Comparison of ENCODE assay signal across 18 cellular contexts in genomic region chr4:54852061-54852460, GRCh38.
DNase-seq lines count a peak whose midpoint lies in the region; ATAC-seq and TF ChIP-seq lines count a peak whose summit lies in the region.
"Had no signal": no experiment of that assay in that cellular context is flagged by ENCODE, and none has a peak within 500 bp of the region (broad histone marks: within the 10 kb centered on the region; RNA-seq: fewer than 3 reads in every experiment).

No MANE protein-coding gene starts in this region.

- no peak overlapping the region for H3K4me3 Mint-ChIP-seq in stimulated activated memory B cell treated with anti-CD40 and anti-IgM and Interleukin-4, amounts not matched to agents 10 μg/mL and 1 μg/mL and 100 μg/mL, for 72 hours
- H3K4me3 Mint-ChIP-seq: CD8-positive, alpha-beta T cell; H9; HFFc6 had no signal

- H3K9me3 ChIP-seq in hepatocyte (ENCODE audit: low read depth): no peaks in the 10 kb centered on the region
- H3K9me3 ChIP-seq: MG63, SJSA1 had no signal

- TF ChIP-seq CTCF in hepatocyte (IDR thresholded peaks at IDR 0.05; ENCODE audit: poor library complexity): no peak

- H4K20me1 ChIP-seq in hepatocyte (ENCODE audit: insufficient read depth, poor library complexity, severe bottlenecking): no peaks in the 10 kb centered on the region

- no peaks in the 10 kb centered on the region for H3K4me1 Mint-ChIP-seq in stimulated activated memory B cell treated with anti-CD40 and anti-IgM and Interleukin-4, amounts not matched to agents 10 μg/mL and 1 μg/mL and 100 μg/mL, for 72 hours
- H3K4me1 Mint-ChIP-seq: H9 had no signal

- no peak overlapping the region for H3K4me3 ChIP-seq in hepatocyte
- H3K4me3 ChIP-seq: GM23248, K562, MG63, SJSA1 had no signal

- no peaks in the 10 kb centered on the region for H3K36me3 Mint-ChIP-seq in stimulated activated memory B cell treated with anti-CD40 and anti-IgM and Interleukin-4, amounts not matched to agents 10 μg/mL and 1 μg/mL and 100 μg/mL, for 72 hours
- H3K36me3 Mint-ChIP-seq: CD8-positive, alpha-beta T cell had no signal

- H3K9me3 Mint-ChIP-seq in stimulated activated memory B cell treated with anti-CD40 and anti-IgM and Interleukin-4, amounts not matched to agents 10 μg/mL and 1 μg/mL and 100 μg/mL, for 72 hours: no peaks in the 10 kb centered on the region
- H3K9me3 Mint-ChIP-seq: CD8-positive, alpha-beta T cell; H9; HFFc6 had no signal

- H3K27me3 Mint-ChIP-seq in stimulated activated memory B cell treated with anti-CD40 and anti-IgM and Interleukin-4, amounts not matched to agents 10 μg/mL and 1 μg/mL and 100 μg/mL, for 72 hours: no peaks in the 10 kb centered on the region

- intact Hi-C loops in head of caudate nucleus (cut with DNase I): no loop called here

- no peaks in the 10 kb centered on the region for H3K4me1 ChIP-seq in hepatocyte (ENCODE audit: insufficient read depth)
- H3K4me1 ChIP-seq: SJSA1 had no signal

- DNase-seq in head of caudate nucleus (peak in 35 of 42 donors; percentile 11 to 80 (median 49)), nucleus accumbens (lab: John Stamatoyannopoulos, UW) (peak in 29 of 56 donors; percentile 2 to 51 (median 24)), hepatocyte (ENCODE audit: low spot score) (no peak), NCI-H69 (lab: John Stamatoyannopoulos, UW) (no peak)
- DNase-seq: Calu3; CD8-positive, alpha-beta T cell; GM23248; H9; HFFc6; MG63; NCI-H187 had no signal

- no peak overlapping the region for H2AFZ ChIP-seq in hepatocyte
- H2AFZ ChIP-seq: GM23248 had no signal

- H3K36me3 ChIP-seq in hepatocyte (replicated peaks; ENCODE audit: insufficient read depth, low read depth): no peaks in the 10 kb centered on the region
- H3K36me3 ChIP-seq: MG63, SJSA1 had no signal

- no peak overlapping the region for H3K27ac Mint-ChIP-seq in stimulated activated memory B cell treated with anti-CD40 and anti-IgM and Interleukin-4, amounts not matched to agents 10 μg/mL and 1 μg/mL and 100 μg/mL, for 72 hours
- H3K27ac Mint-ChIP-seq: CD8-positive, alpha-beta T cell; H9; HFFc6 had no signal

- 95% methylated on average over 1 of the region's 1 CpG for WGBS in hepatocyte (ENCODE audit: low lambda C conversion rate, missing lambda C conversion rate)

- H3K27ac ChIP-seq in angular gyrus (ENCODE audit: low read depth, low read length) (peak overlapping the region; percentile 7), hepatocyte (no peak overlapping the region)
- H3K27ac ChIP-seq: GM23248, SJSA1 had no signal

- H3K27me3 ChIP-seq in hepatocyte: no peaks in the 10 kb centered on the region
- H3K27me3 ChIP-seq: MG63, SJSA1 had no signal

- no peaks in the 10 kb centered on the region for H3K9me2 ChIP-seq in hepatocyte (replicated peaks; ENCODE audit: insufficient read depth)

- no peaks in the 10 kb centered on the region for H3K79me2 ChIP-seq in hepatocyte

- no peak overlapping the region for H3K4me2 ChIP-seq in hepatocyte

- ATAC-seq in HG03135 (IDR thresholded peaks at IDR 0.05; ENCODE audit: unreplicated experiment): no peak
- ATAC-seq in stimulated activated memory B cell treated with anti-CD40 and anti-IgM and Interleukin-4, amounts not matched to agents 10 μg/mL and 1 μg/mL and 100 μg/mL, for 72 hours: no peak
- ATAC-seq: CD8-positive, alpha-beta T cell; HepG2; Panc1 had no signal

Comparison
In these comparisons a context has a peak if more than half of its experiments do, and no peak if none do; other contexts are left out.
1. DNase-seq: peak in head of caudate nucleus (35 of 42) and nucleus accumbens (29 of 56); none in hepatocyte (single experiment) and NCI-H69 (single experiment).